ENCODE assay signal across 19 cellular contexts in the genomic region with DNA sequence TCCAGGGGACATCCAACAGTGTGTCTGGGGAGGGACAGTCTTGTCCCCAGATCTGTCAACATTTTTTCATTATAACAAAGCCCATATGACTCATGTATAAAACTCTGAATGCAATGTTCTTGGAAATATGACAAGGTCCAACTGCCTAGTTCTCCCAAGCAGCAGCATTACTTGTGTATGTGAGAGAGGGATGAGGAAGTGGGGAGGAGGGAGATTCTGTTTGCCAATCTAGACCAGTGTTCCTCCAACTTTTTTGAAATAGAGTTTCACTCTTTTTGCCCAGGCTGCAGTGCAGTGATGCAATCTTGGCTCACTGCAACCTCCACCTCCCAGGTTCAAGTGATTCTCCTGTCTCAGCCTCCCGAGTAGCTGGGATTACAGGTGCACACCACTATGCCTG.
"Had no signal": no experiment of that assay in that cellular context is flagged by ENCODE, and none has a peak within 500 bp of the region (broad histone marks: within the 10 kb centered on the region; RNA-seq: fewer than 3 reads in every experiment).

No MANE protein-coding gene starts in this region.

- H3K9me3 ChIP-seq: stomach, transverse colon, uterus had no signal

- DNase-seq: activated CD4-positive, alpha-beta T cell treated with anti-CD3 and anti-CD28 coated beads for 48 hours; activated CD8-positive, alpha-beta memory T cell treated with anti-CD3 and anti-CD28 coated beads, Interleukin-2, amount 10 ng/mL, durations not matched to agents 7 days and 5 days; activated CD8-positive, alpha-beta T cell treated with anti-CD3 and anti-CD28 coated beads for 36 hours; activated effector memory CD4-positive, alpha-beta T cell treated with anti-CD3 and anti-CD28 coated beads, Interleukin-2, amount 50 U/mL, for 16 hours; activated naive CD4-positive, alpha-beta T cell treated with anti-CD3 and anti-CD28 coated beads, Interleukin-2, amount 10 ng/mL, durations not matched to agents 7 days and 5 days; activated T-cell treated with anti-CD3 and anti-CD28 coated beads for 4 hours; amygdala; cortex of kidney; endodermal cell; foreskin fibroblast; kidney; natural killer cell; small intestine; stimulated activated CD4-positive, alpha-beta T cell treated with anti-CD3 and anti-CD28 coated beads, Interleukin-2, amount 100 ng/mL, for 24 hours; stomach; transverse colon; uterus had no signal

- H3K4me3 ChIP-seq: lung, stomach, transverse colon, uterus had no signal

- H3K27ac ChIP-seq: stomach, transverse colon, uterus had no signal

- H3K27me3 ChIP-seq: stomach, transverse colon, uterus had no signal

- H3K36me3 ChIP-seq: stomach, transverse colon, uterus had no signal

- ATAC-seq: activated CD8-positive, alpha-beta memory T cell treated with anti-CD3 and anti-CD28 coated beads, Interleukin-2, amount 10 ng/mL, durations not matched to agents 7 days and 5 days; activated CD8-positive, alpha-beta T cell treated with anti-CD3 and anti-CD28 coated beads for 36 hours; natural killer cell; stimulated activated effector memory CD8-positive, alpha-beta T cell treated with anti-CD3 and anti-CD28 coated beads, Interleukin-12 subunit alpha, Interleukin-12 subunit beta, amount 100 ng/mL, for 72 hours had no signal

- H3K4me1 ChIP-seq: stomach, transverse colon, uterus had no signal
